Comparison of ENCODE assay signal across 8 cellular contexts in genomic region chr4:1711055-1711905, GRCh38. TPM values are rescaled to one million over a fixed set of nuclear protein-coding genes. Genes with fewer than 3 reads are reported as not detected.
DNase-seq lines count a peak whose midpoint lies in the region; ATAC-seq, FAIRE-seq and TF ChIP-seq lines count a peak whose summit lies in the region.

No MANE protein-coding gene starts in this region.

- H4K91ac ChIP-seq in H1 (replicated peaks; ENCODE audit: insufficient read length, low read length), result no peak overlapping the region

- no peaks in the 10 kb centered on the region for H3K9me3 ChIP-seq in H1 (ENCODE audit: insufficient read depth in 2 of 2, low read depth in 1 of 2, low read length in 1 of 2)

- H3K18ac ChIP-seq in H1 (ENCODE audit: extremely low read depth, low read length), result peak overlapping the region; percentile 32

- TF ChIP-seq RAD21 in H1 (IDR thresholded peaks at IDR 0.05 in 1 of 2, conservative IDR thresholded peaks at IDR 0.05 in 1 of 2; ENCODE audit: low read depth in 2 of 2, low read length in 2 of 2), result no peak

- no peak overlapping the region for H2AFZ ChIP-seq in H1 (ENCODE audit: low read length)

- H2BK20ac ChIP-seq in H1 (ENCODE audit: low read length), result no peak overlapping the region

- H3K23ac ChIP-seq in H1 (ENCODE audit: insufficient read length), result no peak overlapping the region

- peak overlapping the region; percentile 24 for H3K56ac ChIP-seq in H1 (replicated peaks; ENCODE audit: insufficient read length, low read depth, low read length)

- H3K79me2 ChIP-seq in H1 (ENCODE audit: control insufficient read depth in 1 of 2, insufficient read depth in 2 of 2, low read length in 2 of 2), result peaks cover 13 to 37% of the 10 kb centered on the region in 2 experiments

- DNase-seq in activated CD8-positive, alpha-beta memory T cell treated with anti-CD3 and anti-CD28 coated beads for 24 hours, result peak; percentile 79
- DNase-seq in activated CD8-positive, alpha-beta memory T cell treated with anti-CD3 and anti-CD28 coated beads, Interleukin-2, amount 50 U/mL, for 4 hours, result no peak
- DNase-seq in T-helper 2 cell (peak in 3 of 5 experiments; percentile 20 to 52 (median 29)), H1 (ENCODE audit: low read depth in 1 of 2, low spot score in 2 of 2) (no peak), medulla oblongata (ENCODE audit: extremely low spot score) (peak; percentile 73), stromal cell of bone marrow (ENCODE audit: low read depth) (peak; percentile 50), glomerular visceral epithelial cell (ENCODE audit: extremely low spot score) (no peak)

- POLR2A ChIA-PET in H1 (lab: Charles Lee; ENCODE audit: partially characterized antibody), result interaction anchor here (0.8 to 7.9 kb wide), 15 partner anchors 9 to 159 kb away, joined by 3 to 100 read pairs (median 4); partner anchors contain the start of genes FGFR3, TACC3 and TMEM129

- no peak overlapping the region for H2BK120ac ChIP-seq in H1 (replicated peaks; ENCODE audit: low read depth, low read length)

- H3K23me2 ChIP-seq in H1 (ENCODE audit: low read depth, low read length), result peaks cover 12% of the 10 kb centered on the region; the same call in 1 of the 2 replicates

- H4K5ac ChIP-seq in H1 (ENCODE audit: insufficient read length, low read depth, low read length), result no peak overlapping the region

- 13% methylated on average over 37 of the region's 61 CpGs; no CpG with 5 or more reads in 1 of the 2 experiments for WGBS in H1 (ENCODE audit: extremely low coverage in 1 of 2, insufficient coverage in 1 of 2, insufficient read length in 1 of 2, insufficient replicate concordance in 2 of 2, low coverage in 1 of 2, low lambda C conversion rate in 2 of 2, missing lambda C conversion rate in 1 of 2), 2 experiments

- peak; percentile 2 for ATAC-seq in HG03095 (IDR thresholded peaks at IDR 0.05; ENCODE audit: unreplicated experiment)

- no peak for TF ChIP-seq POLR2A in H1 (IDR thresholded peaks at IDR 0.05; ENCODE audit: control extremely low read depth in 1 of 2, low read depth in 2 of 2, low read length in 2 of 2)

- H4K20me1 ChIP-seq in H1 (replicated peaks in 1 of 2; ENCODE audit: control insufficient read depth in 1 of 2, insufficient read depth in 2 of 2, low read length in 2 of 2), result peaks cover 3 to 20% of the 10 kb centered on the region in 2 experiments

- H3K27ac ChIP-seq in H1 (ENCODE audit: low read depth, low read length), result peak overlapping the region; percentile 95; the same call in 1 of the 2 replicates

- H2AK5ac ChIP-seq in H1 (ENCODE audit: low read depth, low read length), result peak overlapping the region; percentile 75; the same call in 1 of the 2 replicates

- no peak overlapping the region for H3K4ac ChIP-seq in H1 (replicated peaks; ENCODE audit: insufficient read length, low read depth, low read length)

- peaks cover 0 to 12% (median 3%) of the 10 kb centered on the region in 4 experiments; a peak in 5 of 7 replicates for H3K4me1 ChIP-seq in H1 (replicated peaks in 1 of 4; ENCODE audit: control insufficient read depth in 3 of 4, insufficient read depth in 4 of 4, low read length in 3 of 4)

- peak overlapping the region; percentile 87 to 97 (median 89) for H3K9ac ChIP-seq in H1 (replicated peaks in 1 of 4; ENCODE audit: extremely low read depth in 1 of 4, low read depth in 3 of 4, low read length in 3 of 4)

- H3K4me3 ChIP-seq in H1 (ENCODE audit: extremely low read depth in 1 of 4, insufficient read depth in 2 of 4, low read depth in 3 of 4, low read length in 4 of 4), result peak overlapping the region; percentile 52 to 89 (median 86)

- CTCF ChIA-PET in H1 (lab: Charles Lee; ENCODE audit: partially characterized antibody), result no interaction called here

- no peak overlapping the region for H2BK15ac ChIP-seq in H1 (ENCODE audit: low read length)

- peak overlapping the region; percentile 90; the same call in 1 of the 2 replicates for H4K8ac ChIP-seq in H1 (ENCODE audit: extremely low read depth, insufficient read depth, low read length)

- 0 out of 2 replicates have a peak overlapping the region, but pooled peaks have one; percentile 27 for H2BK12ac ChIP-seq in H1 (ENCODE audit: low read depth, low read length)

- no peak overlapping the region for H3K14ac ChIP-seq in H1 (ENCODE audit: insufficient read length)

- H3K36me3 ChIP-seq in H1 (ENCODE audit: control insufficient read depth in 2 of 4, insufficient read depth in 4 of 4, low read length in 3 of 4), result peaks cover 0 to 11% (median 4%) of the 10 kb centered on the region in 4 experiments; a peak in 4 of 8 replicates

- H2BK5ac ChIP-seq in H1 (ENCODE audit: low read depth, low read length), result no peak overlapping the region

- no peak for TF ChIP-seq EP300 in H1 (IDR thresholded peaks at IDR 0.05; ENCODE audit: borderline replicate concordance in 1 of 2, low read depth in 2 of 2, low read length in 2 of 2)

- peak overlapping the region; percentile 84 to 86 for H3K4me2 ChIP-seq in H1 (ENCODE audit: insufficient read depth in 1 of 2, low read depth in 2 of 2, low read length in 2 of 2)

- H3K27me3 ChIP-seq in H1 (replicated peaks in 1 of 4; ENCODE audit: control insufficient read depth in 3 of 4, extremely low read depth in 1 of 4, insufficient read depth in 3 of 4, low read length in 3 of 4), result no peaks in the 10 kb centered on the region

- no peak for TF ChIP-seq CTCF in H1 (IDR thresholded peaks at IDR 0.05; ENCODE audit: control extremely low read depth in 1 of 3, insufficient read depth in 1 of 3, low read depth in 1 of 3, low read length in 3 of 3)

- no peak for FAIRE-seq in H1 (lab: Jason Lieb, UNC)

- peaks cover 13% of the 10 kb centered on the region for H3K79me1 ChIP-seq in H1 (ENCODE audit: low read depth, low read length)

TF ChIP-seq in H1, 55 proteins besides CTCF, POLR2A, EP300 and RAD21 (continues in another document):
- peak; percentile 24 for TF ChIP-seq KDM4A (IDR thresholded peaks at IDR 0.05; ENCODE audit: low read depth, low read length, severe bottlenecking)
- TF ChIP-seq CTBP2 (IDR thresholded peaks at IDR 0.05; ENCODE audit: borderline replicate concordance, insufficient read depth, insufficient read length, low read length), result no peak
- TF ChIP-seq SRF (IDR thresholded peaks at IDR 0.05; ENCODE audit: low read depth, low read length), result no peak
- peak; percentile 24 for TF ChIP-seq E2F6 (IDR thresholded peaks at IDR 0.05)
- TF ChIP-seq YY1 (IDR thresholded peaks at IDR 0.05; ENCODE audit: low read depth, low read length), result no peak
- TF ChIP-seq GTF2F1 (IDR thresholded peaks at IDR 0.05; ENCODE audit: borderline replicate concordance, low read depth, low read length), result no peak
- no peak for TF ChIP-seq SIX5 (IDR thresholded peaks at IDR 0.05; ENCODE audit: low read depth, low read length)
- TF ChIP-seq TEAD4 (IDR thresholded peaks at IDR 0.05; ENCODE audit: low read depth, low read length), result no peak
- TF ChIP-seq HDAC6 (IDR thresholded peaks at IDR 0.05; ENCODE audit: low read depth, low read length), result no peak
- no peak for TF ChIP-seq ASH2L (IDR thresholded peaks at IDR 0.05; ENCODE audit: low read length)

RNA-seq across cellular contexts. Expression of gene SLBP, which starts 0.8 kb away (rescaled TPM):
- total RNA-seq in H1 (2021; fragmentation: NEBNext Ultra II Directional; extraction: Animal tissue kit (Norgen Biotek cat#: 25700)), result 45.1 and 49.0 TPM in 2 replicates
- polyA plus RNA-seq in H1 (2011; rRNA removed), result 24.6 and 44.1 TPM in 2 replicates
- 41.5 TPM for polyA plus RNA-seq in H1 (2011; cell fraction: cytosol; rRNA removed)
- 18.5 TPM for polyA plus RNA-seq in H1 (2011; cell fraction: nucleus; rRNA removed)
- 36.4 to 63.8 TPM (median 38.7 TPM) in 4 replicates for polyA plus RNA-seq in H1 (2012, experiment 1 of 2)
- polyA plus RNA-seq in H1 (2012, experiment 2 of 2), result 16.6 TPM
- polyA plus RNA-seq in H1 (2013, experiment 1 of 2), result 38.1 TPM
- 38.5 TPM for polyA plus RNA-seq in H1 (2013, experiment 2 of 2)
- polyA minus RNA-seq in H1 (2011; rRNA and poly(A)+ RNA removed), result 19.4 and 22.8 TPM in 2 replicates
- polyA minus RNA-seq in H1 (2011; cell fraction: cytosol; rRNA and poly(A)+ RNA removed), result 29.6 TPM
- polyA minus RNA-seq in H1 (2011; cell fraction: nucleus; rRNA and poly(A)+ RNA removed), result 13.3 TPM

RNA-seq across cellular contexts. Expression of gene TMEM129, which starts 9.8 kb away (rescaled TPM):
- 28.5 and 31.5 TPM in 2 replicates for total RNA-seq in H1 (2021; fragmentation: NEBNext Ultra II Directional; extraction: Animal tissue kit (Norgen Biotek cat#: 25700))
- 58.7 and 89.1 TPM in 2 replicates for polyA plus RNA-seq in H1 (2011; rRNA removed)
- polyA plus RNA-seq in H1 (2011; cell fraction: cytosol; rRNA removed), result 56.3 TPM
- polyA plus RNA-seq in H1 (2011; cell fraction: nucleus; rRNA removed), result 148 TPM
- 20.4 to 36.0 TPM (median 32.1 TPM) in 4 replicates for polyA plus RNA-seq in H1 (2012, experiment 1 of 2)
- 25.8 TPM for polyA plus RNA-seq in H1 (2012, experiment 2 of 2)
- polyA plus RNA-seq in H1 (2013, experiment 1 of 2), result 24.7 TPM
- polyA plus RNA-seq in H1 (2013, experiment 2 of 2), result 26.9 TPM
- polyA minus RNA-seq in H1 (2011; rRNA and poly(A)+ RNA removed), result 16.4 and 19.6 TPM in 2 replicates
- 25.7 TPM for polyA minus RNA-seq in H1 (2011; cell fraction: cytosol; rRNA and poly(A)+ RNA removed)
- 30.7 TPM for polyA minus RNA-seq in H1 (2011; cell fraction: nucleus; rRNA and poly(A)+ RNA removed)

RNA-seq across cellular contexts. Expression of gene TACC3, which starts 10.0 kb away (rescaled TPM):
- 147 and 148 TPM in 2 replicates for total RNA-seq in H1 (2021; fragmentation: NEBNext Ultra II Directional; extraction: Animal tissue kit (Norgen Biotek cat#: 25700))
- polyA plus RNA-seq in H1 (2011; rRNA removed), result 73.8 and 113 TPM in 2 replicates
- 93.2 TPM for polyA plus RNA-seq in H1 (2011; cell fraction: cytosol; rRNA removed)
- polyA plus RNA-seq in H1 (2011; cell fraction: nucleus; rRNA removed), result 159 TPM
- polyA plus RNA-seq in H1 (2012, experiment 1 of 2), result 127 to 150 TPM (median 147 TPM) in 4 replicates
- 102 TPM for polyA plus RNA-seq in H1 (2012, experiment 2 of 2)
- 103 TPM for polyA plus RNA-seq in H1 (2013, experiment 1 of 2)
- polyA plus RNA-seq in H1 (2013, experiment 2 of 2), result 92.2 TPM
- polyA minus RNA-seq in H1 (2011; rRNA and poly(A)+ RNA removed), result 22.0 and 36.9 TPM in 2 replicates
- 57.8 TPM for polyA minus RNA-seq in H1 (2011; cell fraction: cytosol; rRNA and poly(A)+ RNA removed)
- 46.0 TPM for polyA minus RNA-seq in H1 (2011; cell fraction: nucleus; rRNA and poly(A)+ RNA removed)

RNA-seq across cellular contexts. Expression of gene FAM53A, which starts 27.2 kb away (rescaled TPM):
- total RNA-seq in H1 (2021; fragmentation: NEBNext Ultra II Directional; extraction: Animal tissue kit (Norgen Biotek cat#: 25700)), result 2.0 and 2.8 TPM in 2 replicates
- 1.9 and 2.5 TPM in 2 replicates for polyA plus RNA-seq in H1 (2011; rRNA removed)
- polyA plus RNA-seq in H1 (2011; cell fraction: cytosol; rRNA removed), result 2.2 TPM
- polyA plus RNA-seq in H1 (2011; cell fraction: nucleus; rRNA removed), result 3.8 TPM
- 0.57 to 2.2 TPM (median 1.6 TPM) in 4 replicates for polyA plus RNA-seq in H1 (2012, experiment 1 of 2)
- polyA plus RNA-seq in H1 (2012, experiment 2 of 2), result 1.1 TPM
- 1.4 TPM for polyA plus RNA-seq in H1 (2013, experiment 1 of 2)
- polyA plus RNA-seq in H1 (2013, experiment 2 of 2), result 1.1 TPM
- polyA minus RNA-seq in H1 (2011; rRNA and poly(A)+ RNA removed), result 3.3 and 3.7 TPM in 2 replicates
- polyA minus RNA-seq in H1 (2011; cell fraction: cytosol; rRNA and poly(A)+ RNA removed), result 1.3 TPM
- polyA minus RNA-seq in H1 (2011; cell fraction: nucleus; rRNA and poly(A)+ RNA removed), result 2.3 TPM

Comparison
In these comparisons a context has a peak if more than half of its experiments do, and no peak if none do; other contexts are left out.
1. DNase-seq: peak in activated CD8-positive, alpha-beta memory T cell treated with anti-CD3 and anti-CD28 coated beads for 24 hours (single experiment), T-helper 2 cell (3 of 5), medulla oblongata (single experiment) and stromal cell of bone marrow (single experiment); none in activated CD8-positive, alpha-beta memory T cell treated with anti-CD3 and anti-CD28 coated beads, Interleukin-2, amount 50 U/mL, for 4 hours (single experiment), H1 (0 of 2) and glomerular visceral epithelial cell (single experiment).